ENCODE assay signal across 10 cellular contexts in genomic region chr12:52074006-52074405, GRCh38. TPM values are rescaled to one million over a fixed set of nuclear protein-coding genes. Genes with fewer than 3 reads are reported as not detected.
DNase-seq lines count a peak whose midpoint lies in the region; ATAC-seq, FAIRE-seq and TF ChIP-seq lines count a peak whose summit lies in the region.
"Had no signal": no experiment of that assay in that cellular context is flagged by ENCODE, and none has a peak within 500 bp of the region (broad histone marks: within the 10 kb centered on the region; RNA-seq: fewer than 3 reads in every experiment).

No MANE protein-coding gene starts in this region.

- TF ChIP-seq CTCF in WERI-Rb-1 (IDR thresholded peaks at IDR 0.05; ENCODE audit: low read depth, low read length): no peak

- no peaks in the 10 kb centered on the region for H3K9me3 ChIP-seq in WERI-Rb-1 (ENCODE audit: severe bottlenecking)

- peaks cover 58% of the 10 kb centered on the region for H3K36me3 ChIP-seq in WERI-Rb-1

- no peak for ATAC-seq in HG03457 (IDR thresholded peaks at IDR 0.05; ENCODE audit: unreplicated experiment)
- ATAC-seq in left colon: no peak

- DNase-seq in AG20443 (ENCODE audit: low spot score): peak; percentile 44
- DNase-seq in GM19239 (ENCODE audit: insufficient read length, low spot score): peak; percentile 65
- peak; percentile 35 for DNase-seq in RPMI8226
- DNase-seq in fibroblast of the conjunctiva (ENCODE audit: low read depth): peak; percentile 71
- no peak for DNase-seq in AG08396 (ENCODE audit: low spot score)
- no peak for DNase-seq in WERI-Rb-1
- no peak for DNase-seq in left colon

- H3K27me3 ChIP-seq in WERI-Rb-1 (ENCODE audit: insufficient read depth, low read depth, severe bottlenecking): no peaks in the 10 kb centered on the region

- no peak overlapping the region for H3K4me3 ChIP-seq in WERI-Rb-1 (ENCODE audit: low read depth, low read length)

- peak; percentile 55 for FAIRE-seq in GM19239 (lab: Jason Lieb, UNC)
- FAIRE-seq: RCC 7860 had no signal

- intact Hi-C loops in left colon (cut with DNase I, micrococcal nuclease): no loop called here

- H3K27ac ChIP-seq in WERI-Rb-1: no peak overlapping the region

RNA-seq across cellular contexts. Expression of gene ATG101, which starts 4.2 kb away (rescaled TPM):
- 10 to 100 TPM; 35.0 to 36.3 TPM for total RNA-seq in left colon

RNA-seq across cellular contexts. Expression of gene SMIM41, which starts 5.5 kb away (rescaled TPM):
- total RNA-seq in left colon: under 1 TPM in 1 of 2 donors, not detected in 1; 0.31 TPM
- total RNA-seq: skeletal muscle tissue had no signal

RNA-seq across cellular contexts. Expression of gene NR4A1, which starts 22.8 kb away (rescaled TPM):
- 100 to 1,000 TPM in 1 of 2 donors, 10 to 100 TPM in 1; 37.7 to 182 TPM for total RNA-seq in left colon

Comparison
In these comparisons a context has a peak if more than half of its experiments do, and no peak if none do; other contexts are left out.
1. DNase-seq: peak in AG20443 (single experiment), GM19239 (single experiment), RPMI8226 (single experiment) and fibroblast of the conjunctiva (single experiment); none in AG08396 (single experiment), WERI-Rb-1 (single experiment) and left colon (0 of 2).